Comparison of ENCODE assay signal across 1 cellular context in genomic region chr5:177455036-177455660, GRCh38.
TF ChIP-seq lines count a peak whose summit lies in the region.

No MANE protein-coding gene starts in this region.

TF ChIP-seq in HepG2, 621 proteins besides CTCF, POLR2A, EP300 and RAD21 (continued from another document and continues in another):
- TF ChIP-seq ZNF362 (CRISPR knock-in tag; IDR thresholded peaks at IDR 0.05; ENCODE audit: borderline replicate concordance) (no peak), ZFYVE20 (CRISPR knock-in tag; IDR thresholded peaks at IDR 0.05; ENCODE audit: borderline replicate concordance, low read depth) (0 out of 2 replicates have a peak, but pooled peaks have one; percentile 63), ZSCAN9 (CRISPR knock-in tag; IDR thresholded peaks at IDR 0.05; ENCODE audit: borderline replicate concordance) (no peak; the same call in 1 of the 2 replicates), NR2F6 (IDR thresholded peaks at IDR 0.05) (no peak), NR2F6 (CRISPR knock-in tag; IDR thresholded peaks at IDR 0.05) (peak; percentile 40), ISX (CRISPR knock-in tag; conservative IDR thresholded peaks at IDR 0.05) (no peak), NRL (CRISPR knock-in tag; IDR thresholded peaks at IDR 0.05; ENCODE audit: borderline replicate concordance) (no peak), ZNF318 (CRISPR knock-in tag; IDR thresholded peaks at IDR 0.05) (peak; percentile 51; the same call in 1 of the 2 replicates), ARID4A (CRISPR knock-in tag; IDR thresholded peaks at IDR 0.05; ENCODE audit: borderline replicate concordance) (peak; percentile 81; the same call in 1 of the 2 replicates), RARG (CRISPR knock-in tag; IDR thresholded peaks at IDR 0.05; ENCODE audit: low read depth) (no peak; the same call in 1 of the 2 replicates), SP5 (CRISPR knock-in tag; IDR thresholded peaks at IDR 0.05; ENCODE audit: borderline replicate concordance, low read depth) (peak; percentile 82; the same call in 1 of the 2 replicates), SAP130 (CRISPR knock-in tag; IDR thresholded peaks at IDR 0.05; ENCODE audit: low read depth) (peak; percentile 87), CSRNP2 (CRISPR knock-in tag; conservative IDR thresholded peaks at IDR 0.05; ENCODE audit: low read depth) (no peak), MAFK (conservative IDR thresholded peaks at IDR 0.05 in 1 of 2, IDR thresholded peaks at IDR 0.05 in 1 of 2; ENCODE audit: low read length in 2 of 2) (no peak), ZNF530 (CRISPR knock-in tag; IDR thresholded peaks at IDR 0.05; ENCODE audit: low read depth) (no peak), ZNF83 (CRISPR knock-in tag; IDR thresholded peaks at IDR 0.05; ENCODE audit: borderline replicate concordance) (no peak), ZNF761 (CRISPR knock-in tag; conservative IDR thresholded peaks at IDR 0.05) (no peak), ZC3H4 (CRISPR knock-in tag; IDR thresholded peaks at IDR 0.05; ENCODE audit: borderline replicate concordance) (no peak), WIZ (CRISPR knock-in tag; IDR thresholded peaks at IDR 0.05) (no peak; the same call in 1 of the 2 replicates), MTA1 (CRISPR knock-in tag; IDR thresholded peaks at IDR 0.05; ENCODE audit: borderline replicate concordance) (peak; percentile 60), GATAD1 (CRISPR knock-in tag; IDR thresholded peaks at IDR 0.05) (no peak), ONECUT2 (CRISPR knock-in tag; IDR thresholded peaks at IDR 0.05) (no peak), JARID2 (CRISPR knock-in tag; IDR thresholded peaks at IDR 0.05; ENCODE audit: insufficient replicate concordance) (no peak), ZNF501 (CRISPR knock-in tag; IDR thresholded peaks at IDR 0.05) (peak; percentile 73), ZNF772 (CRISPR knock-in tag; IDR thresholded peaks at IDR 0.05) (no peak; the same call in 1 of the 2 replicates), NBN (conservative IDR thresholded peaks at IDR 0.05) (no peak), CBX2 (IDR thresholded peaks at IDR 0.05; ENCODE audit: low read depth, low read length) (no peak), CBX2 (CRISPR knock-in tag; IDR thresholded peaks at IDR 0.05; ENCODE audit: low read depth) (no peak), SMYD3 (CRISPR knock-in tag; IDR thresholded peaks at IDR 0.05) (peak; percentile 67; the same call in 1 of the 2 replicates), MAF1 (CRISPR knock-in tag; IDR thresholded peaks at IDR 0.05; ENCODE audit: borderline replicate concordance) (peak; percentile 33; the same call in 1 of the 2 replicates), FOSL1 (CRISPR knock-in tag; IDR thresholded peaks at IDR 0.05; ENCODE audit: borderline replicate concordance) (no peak), ZNF142 (CRISPR knock-in tag; IDR thresholded peaks at IDR 0.05) (no peak), ZBTB20 (CRISPR knock-in tag; IDR thresholded peaks at IDR 0.05; ENCODE audit: borderline replicate concordance, low read depth) (no peak), MIER3 (CRISPR knock-in tag; IDR thresholded peaks at IDR 0.05; ENCODE audit: borderline replicate concordance) (no peak), MEF2D (CRISPR knock-in tag; IDR thresholded peaks at IDR 0.05) (peak; percentile 56; the same call in 1 of the 2 replicates), NR2F1 (CRISPR knock-in tag; IDR thresholded peaks at IDR 0.05) (no peak), PRPF4 (IDR thresholded peaks at IDR 0.05; ENCODE audit: low read depth, low read length, poor library complexity, severe bottlenecking) (no peak), ZNF616 (CRISPR knock-in tag; IDR thresholded peaks at IDR 0.05; ENCODE audit: low read depth) (no peak), TBX2 (CRISPR knock-in tag; IDR thresholded peaks at IDR 0.05; ENCODE audit: borderline replicate concordance) (no peak; the same call in none of the 2 replicates), RAD51 (IDR thresholded peaks at IDR 0.05; ENCODE audit: borderline replicate concordance) (no peak), ZNF670 (CRISPR knock-in tag; IDR thresholded peaks at IDR 0.05; ENCODE audit: borderline replicate concordance) (peak; percentile 20; the same call in 1 of the 2 replicates), SP4 (CRISPR knock-in tag; IDR thresholded peaks at IDR 0.05) (peak; percentile 53), ZNF773 (CRISPR knock-in tag; IDR thresholded peaks at IDR 0.05; ENCODE audit: borderline replicate concordance) (peak; percentile 59; the same call in 1 of the 2 replicates)
